Comparison of ENCODE assay signal across 26 cellular contexts in genomic region chr1:28380394-28380793, GRCh38.
"Had no signal": no experiment of that assay in that cellular context is flagged by ENCODE, and none has a peak within 500 bp of the region (broad histone marks: within the 10 kb centered on the region; RNA-seq: fewer than 3 reads in every experiment).

No MANE protein-coding gene starts in this region.

- ATAC-seq: activated CD4-positive, alpha-beta T cell treated with anti-CD3 and anti-CD28 coated beads for 36 hours; activated CD8-positive, alpha-beta T cell treated with anti-CD3 and anti-CD28 coated beads, Interleukin-2, amount 10 ng/mL, durations not matched to agents 7 days and 5 days; Panc1; Right ventricle myocardium inferior; T-cell had no signal

- H3K27me3 Mint-ChIP-seq: activated CD4-positive, alpha-beta T cell treated with anti-CD3 and anti-CD28 coated beads for 36 hours; activated naive CD8-positive, alpha-beta T cell treated with anti-CD3 and anti-CD28 coated beads, Interleukin-2, amount 10 ng/mL, durations not matched to agents 7 days and 5 days; central memory CD8-positive, alpha-beta T cell; T-cell had no signal

- H3K27me3 ChIP-seq: adrenal gland had no signal

- H3K4me3 Mint-ChIP-seq: activated CD4-positive, alpha-beta T cell treated with anti-CD3 and anti-CD28 coated beads for 36 hours; activated CD8-positive, alpha-beta T cell treated with anti-CD3 and anti-CD28 coated beads, Interleukin-2, amount 10 ng/mL, durations not matched to agents 7 days and 5 days; activated naive CD8-positive, alpha-beta T cell treated with anti-CD3 and anti-CD28 coated beads, Interleukin-2, amount 10 ng/mL, durations not matched to agents 7 days and 5 days; central memory CD8-positive, alpha-beta T cell; T-cell had no signal

- H3K4me3 ChIP-seq: adrenal gland, SK-N-MC had no signal

- H3K9me3 Mint-ChIP-seq: central memory CD8-positive, alpha-beta T cell; T-cell had no signal

- H3K27ac Mint-ChIP-seq: activated CD4-positive, alpha-beta T cell treated with anti-CD3 and anti-CD28 coated beads for 36 hours; activated CD8-positive, alpha-beta T cell treated with anti-CD3 and anti-CD28 coated beads, Interleukin-2, amount 10 ng/mL, durations not matched to agents 7 days and 5 days; activated naive CD8-positive, alpha-beta T cell treated with anti-CD3 and anti-CD28 coated beads, Interleukin-2, amount 10 ng/mL, durations not matched to agents 7 days and 5 days; T-cell had no signal

- H3K9me3 ChIP-seq: adrenal gland had no signal

- H3K4me1 ChIP-seq: adrenal gland had no signal

- H3K27ac ChIP-seq: adrenal gland, SK-N-MC, WERI-Rb-1 had no signal

- H3K36me3 ChIP-seq: adrenal gland had no signal

- DNase-seq: activated CD4-positive, alpha-beta T cell treated with anti-CD3 and anti-CD28 coated beads for 36 hours; activated CD4-positive, alpha-beta T cell treated with anti-CD3 and anti-CD28 coated beads, Interleukin-2, amount 50 U/mL, for 1 hour; activated CD8-positive, alpha-beta memory T cell treated with anti-CD3 and anti-CD28 coated beads, Interleukin-2, amount 50 U/mL, for 48 hours; activated CD8-positive, alpha-beta T cell treated with anti-CD3 and anti-CD28 coated beads, Interleukin-2, amount 10 ng/mL, durations not matched to agents 7 days and 5 days; activated naive CD4-positive, alpha-beta T cell treated with anti-CD3 and anti-CD28 coated beads, Interleukin-2, amount 50 U/mL, for 16 hours; activated naive CD8-positive, alpha-beta T cell treated with anti-CD3 and anti-CD28 coated beads, Interleukin-2, amount 10 ng/mL, durations not matched to agents 7 days and 5 days; activated T-cell treated with anti-CD3 and anti-CD28 coated beads, Interleukin-2, amount 50 U/mL, for 1 hour; adrenal gland; aorta; NCI-H1048; NCI-H1930; NCI-H2171 treated with DMSO at 0.1 percent for 48 hours; NCI-H345; NCI-H510A; NCI-H526 treated with DMSO at 0.1 percent for 48 hours; NCI-H82; OCI-M1; RPMI8226; T-cell; T-helper 2 cell; T1000; WERI-Rb-1 had no signal
